17 cellular contexts compared by ENCODE assay signal in the genomic region with DNA sequence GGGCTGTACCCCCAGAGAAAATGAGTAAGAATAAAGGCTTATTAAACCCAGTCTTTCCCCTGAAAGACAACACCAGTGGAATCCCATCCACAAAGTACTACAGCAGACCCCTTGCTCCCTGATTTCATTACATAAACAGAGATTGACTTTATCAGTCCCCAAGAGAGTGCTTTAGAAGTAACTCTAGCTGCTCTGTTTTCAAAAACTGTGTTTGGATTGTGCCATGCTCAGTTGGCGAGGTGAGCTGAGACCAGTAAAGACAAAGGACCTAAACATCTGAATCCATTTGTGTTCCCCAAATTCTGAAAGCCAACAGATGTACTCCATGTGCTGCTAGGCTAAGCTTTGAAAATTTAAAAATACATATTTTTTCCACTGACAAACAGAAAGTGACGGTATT.
DNase-seq lines count a peak whose midpoint lies in the region; ATAC-seq and TF ChIP-seq lines count a peak whose summit lies in the region.
"Had no signal": no experiment of that assay in that cellular context is flagged by ENCODE, and none has a peak within 500 bp of the region (broad histone marks: within the 10 kb centered on the region; RNA-seq: fewer than 3 reads in every experiment).

No MANE protein-coding gene starts in this region.

- H3K79me2 ChIP-seq in SK-N-SH (ENCODE audit: insufficient read depth) (no peaks in the 10 kb centered on the region), hepatocyte (peaks cover 2% of the 10 kb centered on the region)

- no peaks in the 10 kb centered on the region for H4K20me1 ChIP-seq in SK-N-SH (ENCODE audit: insufficient read depth)
- no peaks in the 10 kb centered on the region for H4K20me1 ChIP-seq in hepatocyte (ENCODE audit: insufficient read depth, poor library complexity, severe bottlenecking)

- no peak; the same call in 1 of the 2 replicates for TF ChIP-seq RAD21 in SK-N-SH (IDR thresholded peaks at IDR 0.05; ENCODE audit: low read length)

- no peaks in the 10 kb centered on the region for H3K27me3 Mint-ChIP-seq in effector memory CD8-positive, alpha-beta T cell
- H3K27me3 Mint-ChIP-seq: CD4-positive, alpha-beta memory T cell had no signal

- H3K4me3 ChIP-seq in SK-N-SH (ENCODE audit: low read depth in 2 of 2, low read length in 1 of 2): no peak overlapping the region
- no peak overlapping the region for H3K4me3 ChIP-seq in hepatocyte
- no peak overlapping the region for H3K4me3 ChIP-seq in suprapubic skin
- H3K4me3 ChIP-seq: K562 had no signal

- peaks cover 0 to 4% of the 10 kb centered on the region in 2 experiments; a peak in 2 of 4 replicates for H3K4me1 ChIP-seq in SK-N-SH (ENCODE audit: control insufficient read depth in 1 of 2, insufficient read depth in 2 of 2, low read depth in 1 of 2, low read length in 1 of 2)
- H3K4me1 ChIP-seq in hepatocyte (ENCODE audit: insufficient read depth): peaks cover 6% of the 10 kb centered on the region
- no peaks in the 10 kb centered on the region for H3K4me1 ChIP-seq in suprapubic skin

- peaks cover 7% of the 10 kb centered on the region for H3F3A ChIP-seq in SK-N-SH (replicated peaks; ENCODE audit: insufficient read depth)

- H3K27ac ChIP-seq in SK-N-SH (ENCODE audit: low read depth in 2 of 2, low read length in 1 of 2) (no peak overlapping the region; a peak in 1 of 4 replicates), hepatocyte (peak overlapping the region; percentile 15), suprapubic skin (peak overlapping the region; percentile 21)

- H3K9me3 Mint-ChIP-seq in effector memory CD8-positive, alpha-beta T cell: no peaks in the 10 kb centered on the region
- H3K9me3 Mint-ChIP-seq in stimulated activated effector memory CD8-positive, alpha-beta T cell treated with anti-CD3 and anti-CD28 coated beads, Interleukin-12 subunit alpha, Interleukin-12 subunit beta, amount 100 ng/mL, for 72 hours: no peaks in the 10 kb centered on the region
- H3K9me3 Mint-ChIP-seq: CD4-positive, alpha-beta memory T cell had no signal

- peaks cover 2 to 7% of the 10 kb centered on the region in 2 donors for H3K4me1 Mint-ChIP-seq in effector memory CD8-positive, alpha-beta T cell (ENCODE audit: low read depth in 2 of 2)
- H3K4me1 Mint-ChIP-seq in stimulated activated effector memory CD8-positive, alpha-beta T cell treated with anti-CD3 and anti-CD28 coated beads, Interleukin-12 subunit alpha, Interleukin-12 subunit beta, amount 100 ng/mL, for 72 hours: no peaks in the 10 kb centered on the region

- H3K9me2 ChIP-seq in SK-N-SH: no peaks in the 10 kb centered on the region
- no peaks in the 10 kb centered on the region for H3K9me2 ChIP-seq in hepatocyte (replicated peaks; ENCODE audit: insufficient read depth)

- no peaks in the 10 kb centered on the region for H3K27me3 ChIP-seq in SK-N-SH (ENCODE audit: insufficient read depth)
- H3K27me3 ChIP-seq in hepatocyte: no peaks in the 10 kb centered on the region
- H3K27me3 ChIP-seq in suprapubic skin: no peaks in the 10 kb centered on the region

- H3K36me3 ChIP-seq in SK-N-SH (replicated peaks in 1 of 2; ENCODE audit: control insufficient read depth in 1 of 2, insufficient read depth in 2 of 2, low read length in 1 of 2): peaks cover 4 to 6% of the 10 kb centered on the region in 2 experiments
- H3K36me3 ChIP-seq in hepatocyte (replicated peaks; ENCODE audit: insufficient read depth, low read depth): no peaks in the 10 kb centered on the region
- H3K36me3 ChIP-seq in suprapubic skin: peaks cover 3% of the 10 kb centered on the region

- H2AFZ ChIP-seq in SK-N-SH (ENCODE audit: low read depth) (no peak overlapping the region), hepatocyte (no peak overlapping the region)

- no peaks in the 10 kb centered on the region for H3K9me3 ChIP-seq in SK-N-SH
- H3K9me3 ChIP-seq in hepatocyte (ENCODE audit: low read depth): no peaks in the 10 kb centered on the region
- no peaks in the 10 kb centered on the region for H3K9me3 ChIP-seq in suprapubic skin

- WGBS in SK-N-SH (ENCODE audit: low lambda C conversion rate): 97% methylated on average over 2 of the region's 2 CpGs
- 57% methylated on average over 2 of the region's 2 CpGs for WGBS in hepatocyte (ENCODE audit: low lambda C conversion rate, missing lambda C conversion rate)
- 68% methylated on average over 2 of the region's 2 CpGs for WGBS in suprapubic skin

- peaks cover 6% of the 10 kb centered on the region for H3K36me3 Mint-ChIP-seq in effector memory CD8-positive, alpha-beta T cell (ENCODE audit: insufficient read depth)
- no peaks in the 10 kb centered on the region for H3K36me3 Mint-ChIP-seq in stimulated activated effector memory CD8-positive, alpha-beta T cell treated with anti-CD3 and anti-CD28 coated beads, Interleukin-12 subunit alpha, Interleukin-12 subunit beta, amount 100 ng/mL, for 72 hours

- no peak overlapping the region for H3K9ac ChIP-seq in SK-N-SH

- TF ChIP-seq EP300 in SK-N-SH (IDR thresholded peaks at IDR 0.05; ENCODE audit: borderline replicate concordance in 1 of 2, low read depth in 1 of 2, low read length in 1 of 2) (no peak), suprapubic skin (IDR thresholded peaks at IDR 0.05) (no peak)

- DNase-seq in SK-N-SH (peak; percentile 21), NCI-H69 (lab: John Stamatoyannopoulos, UW) (peak; percentile 62), hepatocyte (ENCODE audit: low spot score) (no peak), suprapubic skin (ENCODE audit: low spot score in 2 of 2) (no peak)
- DNase-seq in effector memory CD8-positive, alpha-beta T cell: no peak
- DNase-seq in activated CD4-positive, alpha-beta T cell treated with anti-CD3 and anti-CD28 coated beads, Interleukin-2, amount 50 U/mL, for 1 hour: no peak
- no peak for DNase-seq in stimulated activated effector memory CD8-positive, alpha-beta T cell treated with anti-CD3 and anti-CD28 coated beads, Interleukin-12 subunit alpha, Interleukin-12 subunit beta, amount 100 ng/mL, for 72 hours (ENCODE audit: low spot score in 2 of 2)
- DNase-seq: Calu3; CD4-positive, alpha-beta memory T cell; GOT3; NCI-H1092 treated with DMSO at 0.1 percent for 48 hours; NCI-H2081; NCI-H526 treated with DMSO at 0.1 percent for 48 hours; OCI-M1; Right ventricle myocardium superior had no signal

- H3K4me3 Mint-ChIP-seq in effector memory CD8-positive, alpha-beta T cell: no peak overlapping the region
- no peak overlapping the region for H3K4me3 Mint-ChIP-seq in stimulated activated effector memory CD8-positive, alpha-beta T cell treated with anti-CD3 and anti-CD28 coated beads, Interleukin-12 subunit alpha, Interleukin-12 subunit beta, amount 100 ng/mL, for 72 hours
- H3K4me3 Mint-ChIP-seq: CD4-positive, alpha-beta memory T cell had no signal

- no peak for ATAC-seq in SK-N-SH treated with all-trans-retinoic acid at 6 μM for 48 hours
- no peak for ATAC-seq in effector memory CD8-positive, alpha-beta T cell (replicated peaks)
- no peak for ATAC-seq in stimulated activated effector memory CD8-positive, alpha-beta T cell treated with anti-CD3 and anti-CD28 coated beads, Interleukin-12 subunit alpha, Interleukin-12 subunit beta, amount 100 ng/mL, for 72 hours
- ATAC-seq: K562 had no signal

- no peak overlapping the region for H3K27ac Mint-ChIP-seq in effector memory CD8-positive, alpha-beta T cell
- H3K27ac Mint-ChIP-seq in stimulated activated effector memory CD8-positive, alpha-beta T cell treated with anti-CD3 and anti-CD28 coated beads, Interleukin-12 subunit alpha, Interleukin-12 subunit beta, amount 100 ng/mL, for 72 hours: no peak overlapping the region
- H3K27ac Mint-ChIP-seq: CD4-positive, alpha-beta memory T cell had no signal

- CTCF ChIA-PET in SK-N-SH (lab: Yijun Ruan, JAX): interaction anchor here (0.6 to 1.3 kb wide), 3 partner anchors 10 to 73 kb away, joined by 3 to 5 read pairs (median 4); no protein-coding TSS in a partner anchor

- TF ChIP-seq CTCF in SK-N-SH (IDR thresholded peaks at IDR 0.05) (no peak), hepatocyte (IDR thresholded peaks at IDR 0.05; ENCODE audit: poor library complexity) (no peak), suprapubic skin (IDR thresholded peaks at IDR 0.05) (no peak)

- POLR2A ChIA-PET in SK-N-SH (lab: Yijun Ruan, JAX): no interaction called here

- TF ChIP-seq POLR2A in suprapubic skin (IDR thresholded peaks at IDR 0.05): no peak

- H3K4me2 ChIP-seq in SK-N-SH: no peak overlapping the region
- peak overlapping the region; percentile 14 for H3K4me2 ChIP-seq in hepatocyte

TF ChIP-seq in SK-N-SH, 30 proteins besides CTCF, POLR2A, EP300 and RAD21:
- TF ChIP-seq GATA2 (CRISPR knock-in tag; IDR thresholded peaks at IDR 0.05) (0 out of 2 replicates have a peak, but pooled peaks have one; percentile 17), FOSL2 (IDR thresholded peaks at IDR 0.05; ENCODE audit: borderline replicate concordance, low read depth) (no peak), SMC3 (IDR thresholded peaks at IDR 0.05; ENCODE audit: low read depth, low read length) (no peak), YY1 (IDR thresholded peaks at IDR 0.05; ENCODE audit: low read depth) (no peak), NFIC (IDR thresholded peaks at IDR 0.05; ENCODE audit: borderline replicate concordance) (no peak)

TF ChIP-seq in SK-N-SH treated with all-trans-retinoic acid at 6 μM for 48 hours, 23 proteins besides CTCF, POLR2A, EP300 and RAD21 (continues in another document):
- TF ChIP-seq RARB (CRISPR knock-in tag; IDR thresholded peaks at IDR 0.05): no peak
- no peak for TF ChIP-seq ARNTL (CRISPR knock-in tag; IDR thresholded peaks at IDR 0.05; ENCODE audit: borderline replicate concordance, low read depth)
- no peak for TF ChIP-seq ISL1 (CRISPR knock-in tag; IDR thresholded peaks at IDR 0.05)
- no peak for TF ChIP-seq ZNF70 (CRISPR knock-in tag; IDR thresholded peaks at IDR 0.05)
- TF ChIP-seq SNAI2 (CRISPR knock-in tag; IDR thresholded peaks at IDR 0.05): no peak
- TF ChIP-seq ZFP3 (CRISPR knock-in tag; IDR thresholded peaks at IDR 0.05): no peak
- TF ChIP-seq ZC3H10 (CRISPR knock-in tag; IDR thresholded peaks at IDR 0.05): no peak

Comparison
In these comparisons a context has a peak if more than half of its experiments do, and no peak if none do; other contexts are left out.
1. DNase-seq: peak in SK-N-SH (single experiment) and NCI-H69 (single experiment); none in hepatocyte (single experiment), suprapubic skin (0 of 2), effector memory CD8-positive, alpha-beta T cell (0 of 3), activated CD4-positive, alpha-beta T cell treated with anti-CD3 and anti-CD28 coated beads, Interleukin-2, amount 50 U/mL, for 1 hour (single experiment) and stimulated activated effector memory CD8-positive, alpha-beta T cell treated with anti-CD3 and anti-CD28 coated beads, Interleukin-12 subunit alpha, Interleukin-12 subunit beta, amount 100 ng/mL, for 72 hours (0 of 2).
2. H3K27ac ChIP-seq: peak in hepatocyte (single experiment) and suprapubic skin (single experiment); none in SK-N-SH (0 of 2).